ENCODE assay signal across 8 cellular contexts in genomic region chr7:151013728-151014497, GRCh38. TPM values are rescaled to one million over a fixed set of nuclear protein-coding genes. Genes with fewer than 3 reads are reported as not detected.
A peak's percentile ranks its signal among the peaks of the same experiment; 100 is the strongest.
DNase-seq lines count a peak whose midpoint lies in the region; ATAC-seq, FAIRE-seq and TF ChIP-seq lines count a peak whose summit lies in the region.

No MANE protein-coding gene starts in this region.

- intact Hi-C loops in lower lobe of right lung (cut with DNase I) = no loop called here

- H3K9me3 ChIP-seq in lower lobe of right lung = no peaks in the 10 kb centered on the region

- peaks cover 49% of the 10 kb centered on the region for H3K4me1 ChIP-seq in lower lobe of right lung

- ATAC-seq in lower lobe of right lung = peak; percentile 15 to 44

- no peak overlapping the region for H3K27ac ChIP-seq in coronary artery
- peak overlapping the region; percentile 36 for H3K27ac ChIP-seq in lower lobe of right lung

- FAIRE-seq in HTR-8/SVneo (lab: Jason Lieb, UNC) = no peak

- H3K36me3 ChIP-seq in lower lobe of right lung = no peaks in the 10 kb centered on the region

- DNase-seq in GF-D8 (lab: John Stamatoyannopoulos, UW) = peak; percentile 93
- DNase-seq in HK-2 (ENCODE audit: unreplicated experiment) = peak; percentile 70
- DNase-seq in activated CD4-positive, alpha-beta T cell treated with anti-CD3 and anti-CD28 coated beads for 48 hours = peak; percentile 94
- no peak for DNase-seq in coronary artery (ENCODE audit: low spot score)
- DNase-seq in lower lobe of right lung = peak; percentile 83
- peak; percentile 77 for DNase-seq in stimulated activated CD8-positive, alpha-beta memory T cell treated with anti-CD3 and anti-CD28 coated beads, Interleukin-15, amount 100 ng/mL, for 1 hour (ENCODE audit: low read depth)
- no peak for DNase-seq in NCI-H187 treated with DMSO at 0.1 percent for 48 hours (lab: John Stamatoyannopoulos, UW)
- no peak for DNase-seq in HTR-8/SVneo (ENCODE audit: insufficient read length, low spot score)

- H3K4me3 ChIP-seq in coronary artery (peak overlapping the region; percentile 64), lower lobe of right lung (peak overlapping the region; percentile 46)

- H3K27me3 ChIP-seq in lower lobe of right lung (ENCODE audit: low read depth) = peaks cover 34% of the 10 kb centered on the region

- TF ChIP-seq CTCF in coronary artery (IDR thresholded peaks at IDR 0.05) = no peak
- no peak for TF ChIP-seq CTCF in lower lobe of right lung (IDR thresholded peaks at IDR 0.05)

RNA-seq across cellular contexts. Expression of gene ATG9B, which starts 10.4 kb away (rescaled TPM):
- total RNA-seq in lower lobe of right lung = 0.38 TPM

RNA-seq across cellular contexts. Expression of gene ABCB8, which starts 14.3 kb away (rescaled TPM):
- total RNA-seq in lower lobe of right lung = 42.4 TPM

RNA-seq across cellular contexts. Expression of gene NOS3, which starts 23.1 kb away (rescaled TPM):
- 15.1 TPM for total RNA-seq in lower lobe of right lung

RNA-seq across cellular contexts. Expression of gene ASIC3, which starts 34.4 kb away (rescaled TPM):
- 3.7 TPM for total RNA-seq in lower lobe of right lung

RNA-seq across cellular contexts. Expression of gene KCNH2, which starts 35.8 kb away (rescaled TPM):
- total RNA-seq in lower lobe of right lung = 2.4 TPM

Comparison
In these comparisons a context has a peak if more than half of its experiments do, and no peak if none do; other contexts are left out.
1. DNase-seq: peak in GF-D8 (single experiment), HK-2 (single experiment), activated CD4-positive, alpha-beta T cell treated with anti-CD3 and anti-CD28 coated beads for 48 hours (single experiment), lower lobe of right lung (single experiment) and stimulated activated CD8-positive, alpha-beta memory T cell treated with anti-CD3 and anti-CD28 coated beads, Interleukin-15, amount 100 ng/mL, for 1 hour (single experiment); none in coronary artery (single experiment), NCI-H187 treated with DMSO at 0.1 percent for 48 hours (single experiment) and HTR-8/SVneo (single experiment).